18 cellular contexts compared by ENCODE assay signal in the genomic region with DNA sequence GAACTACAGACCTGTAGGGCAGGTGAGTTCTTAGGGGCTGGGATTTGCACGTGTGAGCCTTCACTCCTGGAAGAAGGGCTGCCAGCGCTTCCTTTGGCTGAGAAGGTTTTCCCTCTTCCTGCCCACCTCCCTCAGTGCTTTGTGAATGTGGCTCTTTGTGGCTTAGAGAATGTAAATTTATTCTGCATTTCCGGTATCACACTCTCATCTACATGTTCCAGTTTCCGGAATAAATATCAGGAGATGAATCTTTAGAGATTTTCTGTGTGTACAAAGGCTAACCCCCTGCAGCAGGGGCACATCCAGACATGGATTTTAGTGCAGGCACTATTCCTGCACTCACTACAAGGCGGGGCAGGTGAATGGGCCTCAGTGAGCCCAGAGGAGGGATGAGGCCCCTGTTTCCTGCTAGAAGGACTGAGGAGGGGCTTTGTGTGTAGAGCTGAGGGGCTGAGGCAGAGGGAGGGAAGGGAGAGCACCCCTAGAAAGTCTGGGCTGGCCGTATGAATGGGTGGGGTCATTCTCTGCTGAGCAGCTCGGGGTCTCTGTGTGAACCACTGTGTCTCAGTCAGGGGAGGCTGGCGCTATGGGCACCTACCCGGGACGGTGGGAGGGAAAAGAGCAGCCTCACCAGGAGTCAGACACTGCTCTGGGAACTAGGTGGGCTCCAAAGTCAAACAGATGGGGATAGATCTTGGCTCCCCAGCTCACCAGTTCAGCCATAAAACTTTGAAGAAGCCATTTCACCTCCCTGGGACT.
DNase-seq lines count a peak whose midpoint lies in the region; ATAC-seq and TF ChIP-seq lines count a peak whose summit lies in the region.
"Had no signal": no experiment of that assay in that cellular context is flagged by ENCODE, and none has a peak within 500 bp of the region (broad histone marks: within the 10 kb centered on the region; RNA-seq: fewer than 3 reads in every experiment).

No MANE protein-coding gene starts in this region.

- intact Hi-C loops in stomach (cut with DNase I; ENCODE audit: low total_unique reads): no loop called here

- H3K27ac ChIP-seq in SK-N-MC: peak overlapping the region; percentile 92
- H3K27ac ChIP-seq in stomach: no peak overlapping the region

- peak overlapping the region; percentile 54; the same call in 1 of the 2 replicates for H3K4me3 ChIP-seq in SK-N-MC
- H3K4me3 ChIP-seq in stomach: no peak overlapping the region
- H3K4me3 ChIP-seq: GM12878 had no signal

- TF ChIP-seq CTCF in stomach (IDR thresholded peaks at IDR 0.05): no peak

- ATAC-seq in HG03439 (IDR thresholded peaks at IDR 0.05; ENCODE audit: unreplicated experiment): no peak
- ATAC-seq: GM12878 had no signal

- WGBS in stomach, 5 donors: 56 to 63% (median 58%) methylated on average over 10 of the region's 10 CpGs

- DNase-seq in activated CD8-positive, alpha-beta memory T cell treated with anti-CD3 and anti-CD28 coated beads for 24 hours: peak; percentile 45
- no peak for DNase-seq in activated CD8-positive, alpha-beta memory T cell treated with anti-CD3 and anti-CD28 coated beads, Interleukin-2, amount 50 U/mL, for 4 hours
- DNase-seq in SK-N-MC (ENCODE audit: low read depth, low spot score) (peak; percentile 73), islet precursor cell (peak; percentile 28), stomach (peak; percentile 4), midbrain (lab: John Stamatoyannopoulos, UW) (no peak), NCI-H748 (lab: John Stamatoyannopoulos, UW; ENCODE audit: unreplicated experiment) (no peak)
- DNase-seq: 8988T; CD4-positive, alpha-beta T cell; EL; HCEC 1CT; NCI-H1105; NCI-H1694 treated with DMSO at 0.1 percent for 48 hours; NCI-H748 treated with DMSO at 0.1 percent for 48 hours; NK-92 treated with Interleukin-12 subunit alpha and Interleukin-12 subunit beta, amount 100 ng/mL, for 24 hours; Right ventricle myocardium superior had no signal

- no peak overlapping the region for H3K9ac ChIP-seq in SK-N-MC (ENCODE audit: insufficient read length)

- H3K9me3 ChIP-seq in SK-N-MC (ENCODE audit: low read depth, low read length) (no peaks in the 10 kb centered on the region), stomach (no peaks in the 10 kb centered on the region)

- no peaks in the 10 kb centered on the region for H3K4me1 ChIP-seq in stomach

- no peak for TF ChIP-seq POLR2A in stomach (IDR thresholded peaks at IDR 0.05)

- TF ChIP-seq EP300 in stomach (IDR thresholded peaks at IDR 0.05): no peak

- H3K36me3 ChIP-seq in SK-N-MC (ENCODE audit: insufficient read depth, low read length) (no peaks in the 10 kb centered on the region), stomach (no peaks in the 10 kb centered on the region)

- H3K27me3 ChIP-seq in stomach: peaks cover 0 to 16% (median 0%) of the 10 kb centered on the region in 3 donors

Comparison
In these comparisons a context has a peak if more than half of its experiments do, and no peak if none do; other contexts are left out.
1. DNase-seq: peak in activated CD8-positive, alpha-beta memory T cell treated with anti-CD3 and anti-CD28 coated beads for 24 hours (single experiment), SK-N-MC (single experiment), islet precursor cell (single experiment) and stomach (single experiment); none in activated CD8-positive, alpha-beta memory T cell treated with anti-CD3 and anti-CD28 coated beads, Interleukin-2, amount 50 U/mL, for 4 hours (single experiment), midbrain (single experiment) and NCI-H748 (single experiment).